20 cellular contexts compared by ENCODE assay signal in genomic region chr12:94969424-94969823, GRCh38. TPM values are rescaled to one million over a fixed set of nuclear protein-coding genes. Genes with fewer than 3 reads are reported as not detected.
DNase-seq lines count a peak whose midpoint lies in the region; ATAC-seq, FAIRE-seq and TF ChIP-seq lines count a peak whose summit lies in the region.
"Had no signal": no experiment of that assay in that cellular context is flagged by ENCODE, and none has a peak within 500 bp of the region (broad histone marks: within the 10 kb centered on the region; RNA-seq: fewer than 3 reads in every experiment).

No MANE protein-coding gene starts in this region.

- peaks cover 3 to 5% of the 10 kb centered on the region in 2 experiments for H3K36me3 ChIP-seq in GM12878 (ENCODE audit: control insufficient read depth in 2 of 2, insufficient read depth in 2 of 2, low read length in 1 of 2)
- H3K36me3 ChIP-seq in mesendoderm (ENCODE audit: control insufficient read depth, insufficient read depth, low read length): no peaks in the 10 kb centered on the region
- H3K36me3 ChIP-seq in H7 (replicated peaks; ENCODE audit: control insufficient read depth, insufficient read depth, low read length): no peaks in the 10 kb centered on the region
- H3K36me3 ChIP-seq: adrenal gland had no signal

- TF ChIP-seq POLR2A in GM12892 (IDR thresholded peaks at IDR 0.05; ENCODE audit: low read depth, low read length): no peak
- no peak for TF ChIP-seq POLR2A in GM12878 (IDR thresholded peaks at IDR 0.05; ENCODE audit: low read depth, low read length)

- no peak for TF ChIP-seq EP300 in GM12878 (IDR thresholded peaks at IDR 0.05; ENCODE audit: borderline replicate concordance in 1 of 2, control insufficient read depth in 1 of 2, low read depth in 2 of 2, low read length in 2 of 2)

- H3K79me2 ChIP-seq in GM12878 (ENCODE audit: control insufficient read depth, insufficient read depth, low read length): no peaks in the 10 kb centered on the region
- H3K79me2 ChIP-seq in mesendoderm (ENCODE audit: control insufficient read depth, insufficient read depth, low read length): no peaks in the 10 kb centered on the region

- H3K18ac ChIP-seq in mesendoderm (ENCODE audit: low read length): no peak overlapping the region

- H3K27ac ChIP-seq in GM12878 (ENCODE audit: control insufficient read depth, insufficient read depth) (no peak overlapping the region), mesendoderm (ENCODE audit: low read depth, low read length) (no peak overlapping the region)
- H3K27ac ChIP-seq: adrenal gland, esophagus muscularis mucosa, GM23248, KMS-11 had no signal

- H2BK5ac ChIP-seq in mesendoderm (ENCODE audit: low read length): no peak overlapping the region

- no peak overlapping the region for H3K4me3 ChIP-seq in GM12878
- H3K4me3 ChIP-seq in mesendoderm (ENCODE audit: low read length): no peak overlapping the region
- no peak overlapping the region for H3K4me3 ChIP-seq in H7 (ENCODE audit: insufficient read depth, low read depth, low read length)
- H3K4me3 ChIP-seq: adrenal gland, esophagus muscularis mucosa, GM23248, lung, thyroid gland had no signal

- no peaks in the 10 kb centered on the region for H3K9me3 ChIP-seq in GM12878 (replicated peaks; ENCODE audit: control insufficient read depth, insufficient read depth, low read length)
- H3K9me3 ChIP-seq: adrenal gland, esophagus muscularis mucosa, thyroid gland had no signal

- no TSS peak for BruUV-seq in GM12878 (replicated peaks; lab: Mats Ljungman, UMichigan)

- H3K56ac ChIP-seq in mesendoderm (ENCODE audit: low read length): no peak overlapping the region

- RAD21 ChIA-PET in GM12878 (lab: Charles Lee; ENCODE audit: unreplicated experiment): interaction anchor here (0.8 kb wide), 1 partner anchor 35 kb away, joined by 3 read pairs; no protein-coding TSS in a partner anchor

- TF ChIP-seq CTCF in GM12878 (IDR thresholded peaks at IDR 0.05 in 2 of 3, conservative IDR thresholded peaks at IDR 0.05 in 1 of 3; ENCODE audit: control insufficient read depth in 2 of 3, extremely low read depth in 1 of 3, insufficient read depth in 1 of 3, low read depth in 3 of 3, low read length in 3 of 3): no peak

- DNase-seq in GM12892 (ENCODE audit: insufficient read length) (no peak), GM12878 (ENCODE audit: low read depth, low spot score) (no peak), mesendoderm (no peak), H7 (no peak), iPS-NIHi7 (ENCODE audit: extremely low spot score) (no peak), NCI-H1436 treated with DMSO at 0.1 percent for 48 hours (lab: John Stamatoyannopoulos, UW) (no peak)
- DNase-seq: activated CD8-positive, alpha-beta memory T cell treated with anti-CD3 and anti-CD28 coated beads for 24 hours; adrenal gland; COR-L47; GM23248; naive thymus-derived CD8-positive, alpha-beta T cell; NCI-H1436; small intestine; thyroid gland had no signal

- no peaks in the 10 kb centered on the region for H4K20me1 ChIP-seq in GM12878 (ENCODE audit: control insufficient read depth, insufficient read depth)

- ATAC-seq in GM19043 (IDR thresholded peaks at IDR 0.05; ENCODE audit: low read depth, unreplicated experiment) (peak; percentile 53), HG03135 (IDR thresholded peaks at IDR 0.05; ENCODE audit: unreplicated experiment) (peak; percentile 62), GM12878 (peak; percentile 49; the same call in 2 of the 3 replicates)
- ATAC-seq: activated T-helper 17 cell treated with anti-CD3 and anti-CD28 coated beads, Interleukin-2, amount 50 U/mL, for 72 hours; naive thymus-derived CD8-positive, alpha-beta T cell had no signal

- FAIRE-seq in GM12892 (lab: Jason Lieb, UNC) (peak; percentile 14), GM12878 (lab: Jason Lieb, UNC) (no peak)
- FAIRE-seq: small intestine had no signal

- intact Hi-C loops in GM12878 (cut with micrococcal nuclease; ENCODE audit: unreplicated experiment): no loop called here

- H3K4me2 ChIP-seq in GM12878 (ENCODE audit: control insufficient read depth, insufficient read depth) (0 out of 2 replicates have a peak overlapping the region, but pooled peaks have one; percentile 3), mesendoderm (ENCODE audit: low read length) (no peak overlapping the region)
- H3K4me2 ChIP-seq: KMS-11 had no signal

- H3K27me3 ChIP-seq in GM12878 (replicated peaks in 1 of 2; ENCODE audit: control insufficient read depth in 2 of 2, insufficient read depth in 2 of 2, low read length in 1 of 2) (no peaks in the 10 kb centered on the region), mesendoderm (ENCODE audit: insufficient read depth, low read length, poor library complexity) (no peaks in the 10 kb centered on the region), H7 (ENCODE audit: control insufficient read depth, insufficient read depth, low read length) (no peaks in the 10 kb centered on the region)
- H3K27me3 ChIP-seq: adrenal gland, esophagus muscularis mucosa, thyroid gland had no signal

- H3K4ac ChIP-seq in mesendoderm (ENCODE audit: low read depth, low read length): no peak overlapping the region

- POLR2A ChIA-PET in GM12878 (lab: Charles Lee): no interaction called here

- TF ChIP-seq RAD21 in GM12878 (IDR thresholded peaks at IDR 0.05; ENCODE audit: insufficient read depth, low read depth, low read length): no peak

- peaks cover 4% of the 10 kb centered on the region; the same call in 1 of the 2 replicates for H3K4me1 ChIP-seq in GM12878 (ENCODE audit: control insufficient read depth, insufficient read depth, low read length)
- H3K4me1 ChIP-seq in mesendoderm (ENCODE audit: control insufficient read depth, low read depth, low read length): no peaks in the 10 kb centered on the region
- H3K4me1 ChIP-seq: esophagus muscularis mucosa had no signal

- H2BK120ac ChIP-seq in mesendoderm (ENCODE audit: low read depth, low read length): no peak overlapping the region

- in situ Hi-C loops in GM12878 (cut with MboI): no loop called here

- no peaks in the 10 kb centered on the region for H3K79me1 ChIP-seq in mesendoderm (ENCODE audit: low read length)

- H2BK15ac ChIP-seq in mesendoderm (replicated peaks; ENCODE audit: low read depth): no peak overlapping the region

- H4K5ac ChIP-seq in mesendoderm (ENCODE audit: low read length): no peak overlapping the region

- no peak overlapping the region for H2AFZ ChIP-seq in GM12878 (ENCODE audit: control insufficient read depth, low read depth, low read length)
- H2AFZ ChIP-seq: GM23248 had no signal

- SMC1A ChIA-PET in GM12878 (lab: Charles Lee; ENCODE audit: uncharacterized antibody, unreplicated experiment): interaction anchor here (0.9 to 2.8 kb wide), 3 partner anchors 52 to 94 kb away, joined by 3 to 9 read pairs (median 5); no protein-coding TSS in a partner anchor

- CTCF ChIA-PET in GM12878 (lab: Yijun Ruan, JAX): no interaction called here

- H3K9ac ChIP-seq in GM12878 (ENCODE audit: control insufficient read depth, insufficient read depth, low read length) (no peak overlapping the region), mesendoderm (ENCODE audit: low read length) (no peak overlapping the region)
- H3K9ac ChIP-seq: GM23248, KMS-11 had no signal

- no peak overlapping the region for H2AK5ac ChIP-seq in mesendoderm (ENCODE audit: low read length)

- no peak overlapping the region for H4K8ac ChIP-seq in mesendoderm (ENCODE audit: low read depth, low read length)

- H3K23ac ChIP-seq in mesendoderm (ENCODE audit: low read length): no peak overlapping the region

TF ChIP-seq in GM12878, 131 proteins besides CTCF, POLR2A, EP300 and RAD21:
- TF ChIP-seq RUNX3 (IDR thresholded peaks at IDR 0.05; ENCODE audit: low read length): peak; percentile 41; the same call in 1 of the 2 replicates
- TF ChIP-seq MXI1 (IDR thresholded peaks at IDR 0.05; ENCODE audit: low read depth, low read length): no peak

RNA-seq across cellular contexts. Expression of gene NDUFA12, which starts 34.1 kb away (rescaled TPM):
- polyA plus RNA-seq in GM12892 (2012; ENCODE audit: missing spikeins): 246 TPM
- 13.5 and 16.1 TPM in 2 replicates for total RNA-seq in GM12878 (2013; cell fraction: nucleolus; rRNA removed)
- total RNA-seq in GM12878 (2014; rRNA removed) (157 and 162 TPM in 2 replicates), GM12878 (2014; rRNA removed; fragmentation: Illumina TruSeq; extraction: Trizol) (242 and 244 TPM in 2 replicates), GM12878 (2021) (140 and 141 TPM in 2 replicates)
- polyA plus RNA-seq in GM12878 (2011; ENCODE audit: low read depth): 70.1 TPM
- polyA plus RNA-seq in GM12878 (2011; rRNA removed) (282 and 351 TPM in 2 replicates), GM12878 (2014; fragmentation: Illumina TruSeq; extraction: Trizol) (296 and 308 TPM in 2 replicates), GM12878 (2014; fragmentation: Nextera tagmentation; extraction: Ambion mirVana) (1,000 to 10,000 TPM in 1 of 2 experiments, 100 to 1,000 TPM in 1; 917 to 1,021 TPM), GM12878 (2014; rRNA removed) (180 and 181 TPM in 2 replicates), GM12878 (2016; fragmentation: Nextera tagmentation; extraction: Ambion mirVana) (100 to 1,000 TPM; 432 to 453 TPM)
- polyA plus RNA-seq in GM12878 (2011; cell fraction: cytosol; rRNA removed): 174 and 286 TPM in 2 replicates
- 94.1 and 94.2 TPM in 2 replicates for polyA plus RNA-seq in GM12878 (2011; cell fraction: nucleus; rRNA removed)
- 177 and 220 TPM in 2 replicates for polyA plus RNA-seq in GM12878 (2012)
- polyA minus RNA-seq in GM12878 (2011; rRNA and poly(A)+ RNA removed): 81.2 and 151 TPM in 2 replicates
- 53.5 and 58.1 TPM in 2 replicates for polyA minus RNA-seq in GM12878 (2011; cell fraction: cytosol; rRNA and poly(A)+ RNA removed)
- polyA minus RNA-seq in GM12878 (2011; cell fraction: nucleus; rRNA and poly(A)+ RNA removed): 14.0 and 20.7 TPM in 2 replicates
- 188 TPM for polyA plus RNA-seq in mesendoderm (2013, experiment 1 of 2)
- 180 TPM for polyA plus RNA-seq in mesendoderm (2013, experiment 2 of 2)
- 89.0 and 119 TPM in 2 replicates for total RNA-seq in H7 (2014; rRNA removed; shearing (Covaris generic))
